Comparison of ENCODE assay signal across 14 cellular contexts in the genomic region with DNA sequence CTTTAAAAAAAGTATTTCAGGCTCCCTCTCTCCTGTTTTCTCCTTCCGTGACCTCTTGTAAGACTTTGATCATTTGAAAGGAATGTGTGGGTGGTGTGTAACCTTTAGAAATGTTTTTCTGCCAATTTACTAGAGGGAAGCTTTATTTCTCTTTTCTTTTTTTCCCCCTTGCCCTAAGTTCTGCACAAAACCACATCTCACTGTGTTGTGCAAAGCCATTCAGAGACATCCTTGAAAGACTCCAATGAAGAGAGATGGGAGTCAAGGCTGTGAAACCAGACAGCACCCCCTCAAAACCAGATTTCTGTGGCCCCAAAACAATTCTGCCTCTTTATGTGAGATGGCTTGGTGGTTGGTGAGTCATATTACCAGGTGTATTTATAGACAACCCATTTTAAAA.
DNase-seq lines count a peak whose midpoint lies in the region; ATAC-seq, FAIRE-seq and TF ChIP-seq lines count a peak whose summit lies in the region.
"Had no signal": no experiment of that assay in that cellular context is flagged by ENCODE, and none has a peak within 500 bp of the region (broad histone marks: within the 10 kb centered on the region; RNA-seq: fewer than 3 reads in every experiment).

No MANE protein-coding gene starts in this region.

- DNase-seq in AG09319 (ENCODE audit: extremely low read depth, low read depth) = peak; percentile 27
- DNase-seq in HFFc6 = peak; percentile 38
- DNase-seq in activated naive CD8-positive, alpha-beta T cell treated with anti-CD3 and anti-CD28 coated beads for 36 hours = peak; percentile 24
- peak; percentile 77 for DNase-seq in iris pigment epithelial cell (ENCODE audit: low read depth)
- no peak for DNase-seq in cerebellar nuclear complex (lab: John Stamatoyannopoulos, UW)
- no peak for DNase-seq in GM12892 (ENCODE audit: insufficient read length)
- no peak for DNase-seq in stimulated activated effector memory CD8-positive, alpha-beta T cell treated with anti-CD3 and anti-CD28 coated beads, Interleukin-12 subunit alpha, Interleukin-12 subunit beta, amount 100 ng/mL, for 72 hours (ENCODE audit: low spot score in 2 of 2)
- DNase-seq: activated CD8-positive, alpha-beta memory T cell treated with anti-CD3 and anti-CD28 coated beads, Interleukin-2, amount 50 U/mL, for 4 hours; DMS 273 treated with DMSO at 0.1 percent for 48 hours; Karpas-422; NCI-H2081; WERI-Rb-1 had no signal

- FAIRE-seq in GM12892 (lab: Jason Lieb, UNC) = no peak
- FAIRE-seq: GM12891 had no signal

- H3K4me3 Mint-ChIP-seq in HFFc6 = peak overlapping the region; percentile 56
- H3K4me3 Mint-ChIP-seq in activated naive CD8-positive, alpha-beta T cell treated with anti-CD3 and anti-CD28 coated beads for 36 hours = no peak overlapping the region
- H3K4me3 Mint-ChIP-seq in stimulated activated effector memory CD8-positive, alpha-beta T cell treated with anti-CD3 and anti-CD28 coated beads, Interleukin-12 subunit alpha, Interleukin-12 subunit beta, amount 100 ng/mL, for 72 hours = no peak overlapping the region

- peaks cover 12% of the 10 kb centered on the region for H3K36me3 Mint-ChIP-seq in HFFc6 (ENCODE audit: low read depth)
- peaks cover 9% of the 10 kb centered on the region for H3K36me3 Mint-ChIP-seq in activated naive CD8-positive, alpha-beta T cell treated with anti-CD3 and anti-CD28 coated beads for 36 hours
- H3K36me3 Mint-ChIP-seq in stimulated activated effector memory CD8-positive, alpha-beta T cell treated with anti-CD3 and anti-CD28 coated beads, Interleukin-12 subunit alpha, Interleukin-12 subunit beta, amount 100 ng/mL, for 72 hours = no peaks in the 10 kb centered on the region

- H3K9me3 Mint-ChIP-seq in HFFc6 = peaks cover 10% of the 10 kb centered on the region
- peaks cover 4% of the 10 kb centered on the region for H3K9me3 Mint-ChIP-seq in activated naive CD8-positive, alpha-beta T cell treated with anti-CD3 and anti-CD28 coated beads for 36 hours
- H3K9me3 Mint-ChIP-seq in stimulated activated effector memory CD8-positive, alpha-beta T cell treated with anti-CD3 and anti-CD28 coated beads, Interleukin-12 subunit alpha, Interleukin-12 subunit beta, amount 100 ng/mL, for 72 hours = no peaks in the 10 kb centered on the region

- H3K4me1 Mint-ChIP-seq in HFFc6 (ENCODE audit: low read depth) = peaks cover 31% of the 10 kb centered on the region
- peaks cover 18% of the 10 kb centered on the region for H3K4me1 Mint-ChIP-seq in activated naive CD8-positive, alpha-beta T cell treated with anti-CD3 and anti-CD28 coated beads for 36 hours
- peaks cover 6% of the 10 kb centered on the region for H3K4me1 Mint-ChIP-seq in stimulated activated effector memory CD8-positive, alpha-beta T cell treated with anti-CD3 and anti-CD28 coated beads, Interleukin-12 subunit alpha, Interleukin-12 subunit beta, amount 100 ng/mL, for 72 hours

- no peak for TF ChIP-seq CTCF in AG09319 (IDR thresholded peaks at IDR 0.05; ENCODE audit: low read depth, low read length)
- TF ChIP-seq CTCF in HFFc6 (IDR thresholded peaks at IDR 0.05) = no peak

- no peak for ATAC-seq in HG03097 (IDR thresholded peaks at IDR 0.05; ENCODE audit: low FRiP score, unreplicated experiment)
- no peak for ATAC-seq in stimulated activated effector memory CD8-positive, alpha-beta T cell treated with anti-CD3 and anti-CD28 coated beads, Interleukin-12 subunit alpha, Interleukin-12 subunit beta, amount 100 ng/mL, for 72 hours

- no peak for TF ChIP-seq POLR2A in GM12892 (IDR thresholded peaks at IDR 0.05; ENCODE audit: low read depth, low read length)

- peak overlapping the region; percentile 62 for H3K27ac Mint-ChIP-seq in HFFc6
- peak overlapping the region; percentile 56 for H3K27ac Mint-ChIP-seq in activated naive CD8-positive, alpha-beta T cell treated with anti-CD3 and anti-CD28 coated beads for 36 hours
- no peak overlapping the region for H3K27ac Mint-ChIP-seq in stimulated activated effector memory CD8-positive, alpha-beta T cell treated with anti-CD3 and anti-CD28 coated beads, Interleukin-12 subunit alpha, Interleukin-12 subunit beta, amount 100 ng/mL, for 72 hours

- H3K27me3 Mint-ChIP-seq in HFFc6 (ENCODE audit: insufficient read depth) = no peaks in the 10 kb centered on the region
- H3K27me3 Mint-ChIP-seq in activated naive CD8-positive, alpha-beta T cell treated with anti-CD3 and anti-CD28 coated beads for 36 hours = no peaks in the 10 kb centered on the region

Comparison
In these comparisons a context has a peak if more than half of its experiments do, and no peak if none do; other contexts are left out.
1. DNase-seq: peak in AG09319 (single experiment), HFFc6 (single experiment), activated naive CD8-positive, alpha-beta T cell treated with anti-CD3 and anti-CD28 coated beads for 36 hours (single experiment) and iris pigment epithelial cell (single experiment); none in cerebellar nuclear complex (0 of 2), GM12892 (single experiment) and stimulated activated effector memory CD8-positive, alpha-beta T cell treated with anti-CD3 and anti-CD28 coated beads, Interleukin-12 subunit alpha, Interleukin-12 subunit beta, amount 100 ng/mL, for 72 hours (0 of 2).